In genomic region chr5:149406203-149406978, GRCh38 we compare ENCODE assay signal across 10 cellular contexts. TPM values are rescaled to one million over a fixed set of nuclear protein-coding genes. Genes with fewer than 3 reads are reported as not detected.
DNase-seq lines count a peak whose midpoint lies in the region; ATAC-seq and TF ChIP-seq lines count a peak whose summit lies in the region.
"Had no signal": no experiment of that assay in that cellular context is flagged by ENCODE, and none has a peak within 500 bp of the region (broad histone marks: within the 10 kb centered on the region; RNA-seq: fewer than 3 reads in every experiment).

No MANE protein-coding gene starts in this region.

- peak overlapping the region; percentile 48 for H2BK120ac ChIP-seq in mesendoderm (ENCODE audit: low read depth, low read length)

- POLR2A ChIA-PET in activated CD8-positive, alpha-beta T cell treated with anti-CD3 and anti-CD28 coated beads, Interleukin-2, amount 10 ng/mL, durations not matched to agents 7 days and 5 days (lab: Charles Lee) = interaction anchor here (0.6 kb wide), 2 partner anchors 149 to 152 kb away, joined by 3 read pairs; no protein-coding TSS in a partner anchor

- H3K23ac ChIP-seq in mesendoderm (ENCODE audit: low read length) = no peak overlapping the region

- H3K27me3 Mint-ChIP-seq in activated naive CD8-positive, alpha-beta T cell treated with anti-CD3 and anti-CD28 coated beads, Interleukin-2, amount 50 U/mL, for 24 hours = no peaks in the 10 kb centered on the region
- H3K27me3 Mint-ChIP-seq in activated T-helper 17 cell treated with anti-CD3 and anti-CD28 coated beads, Interleukin-2, amount 50 U/mL, for 72 hours = peaks cover 3% of the 10 kb centered on the region
- no peaks in the 10 kb centered on the region for H3K27me3 Mint-ChIP-seq in activated CD8-positive, alpha-beta T cell treated with anti-CD3 and anti-CD28 coated beads, Interleukin-2, amount 10 ng/mL, durations not matched to agents 7 days and 5 days (ENCODE audit: low read depth)

- H2AK5ac ChIP-seq in mesendoderm (ENCODE audit: low read length) = no peak overlapping the region

- H3K9ac ChIP-seq in mesendoderm (ENCODE audit: low read length) = no peak overlapping the region

- H3K4me1 ChIP-seq in esophagus (ENCODE audit: control insufficient read depth in 2 of 2, insufficient read depth in 2 of 2, low read length in 1 of 2) = no peaks in the 10 kb centered on the region
- peaks cover 20% of the 10 kb centered on the region for H3K4me1 ChIP-seq in mesendoderm (ENCODE audit: control insufficient read depth, low read depth, low read length)
- H3K4me1 ChIP-seq in tibial nerve = peaks cover 0 to 14% (median 0%) of the 10 kb centered on the region in 4 donors

- no peaks in the 10 kb centered on the region for H3K36me3 Mint-ChIP-seq in activated naive CD8-positive, alpha-beta T cell treated with anti-CD3 and anti-CD28 coated beads, Interleukin-2, amount 50 U/mL, for 24 hours (ENCODE audit: low read depth)
- H3K36me3 Mint-ChIP-seq in activated T-helper 17 cell treated with anti-CD3 and anti-CD28 coated beads, Interleukin-2, amount 50 U/mL, for 72 hours (ENCODE audit: low read depth) = no peaks in the 10 kb centered on the region
- H3K36me3 Mint-ChIP-seq in activated CD8-positive, alpha-beta T cell treated with anti-CD3 and anti-CD28 coated beads, Interleukin-2, amount 10 ng/mL, durations not matched to agents 7 days and 5 days (ENCODE audit: low read depth) = no peaks in the 10 kb centered on the region

- peak overlapping the region; percentile 82 to 89 for H3K27ac ChIP-seq in esophagus (ENCODE audit: low read depth in 2 of 2, low read length in 1 of 2)
- no peak overlapping the region for H3K27ac ChIP-seq in mesendoderm (ENCODE audit: low read depth, low read length)
- H3K27ac ChIP-seq in tibial nerve = peak overlapping the region; percentile 73 to 90 (median 84)

- no peak overlapping the region for H4K8ac ChIP-seq in mesendoderm (ENCODE audit: low read depth, low read length)

- no peaks in the 10 kb centered on the region for H3K79me1 ChIP-seq in mesendoderm (ENCODE audit: low read length)

- H3K79me2 ChIP-seq in mesendoderm (ENCODE audit: control insufficient read depth, insufficient read depth, low read length) = no peaks in the 10 kb centered on the region

- TF ChIP-seq CTCF in tibial nerve (IDR thresholded peaks at IDR 0.05) = no peak

- 59 to 64% methylated on average over 9 of the region's 9 CpGs for WGBS in esophagus, 2 donors
- no CpG with 5 or more reads among the region's 9 CpGs for WGBS in mesendoderm (ENCODE audit: extremely low coverage, insufficient coverage, low lambda C conversion rate)
- WGBS in tibial nerve, 2 donors = 47 to 49% methylated on average over 8 to 9 of the region's 9 CpGs

- no peak overlapping the region for H3K27ac Mint-ChIP-seq in activated naive CD8-positive, alpha-beta T cell treated with anti-CD3 and anti-CD28 coated beads, Interleukin-2, amount 50 U/mL, for 24 hours
- H3K27ac Mint-ChIP-seq in activated T-helper 17 cell treated with anti-CD3 and anti-CD28 coated beads, Interleukin-2, amount 50 U/mL, for 72 hours = no peak overlapping the region
- no peak overlapping the region for H3K27ac Mint-ChIP-seq in activated CD8-positive, alpha-beta T cell treated with anti-CD3 and anti-CD28 coated beads, Interleukin-2, amount 10 ng/mL, durations not matched to agents 7 days and 5 days

- no peak overlapping the region for H2BK15ac ChIP-seq in mesendoderm (replicated peaks; ENCODE audit: low read depth)

- no peaks in the 10 kb centered on the region for H3K4me1 Mint-ChIP-seq in activated naive CD8-positive, alpha-beta T cell treated with anti-CD3 and anti-CD28 coated beads, Interleukin-2, amount 50 U/mL, for 24 hours
- H3K4me1 Mint-ChIP-seq in activated T-helper 17 cell treated with anti-CD3 and anti-CD28 coated beads, Interleukin-2, amount 50 U/mL, for 72 hours = no peaks in the 10 kb centered on the region
- no peaks in the 10 kb centered on the region for H3K4me1 Mint-ChIP-seq in activated CD8-positive, alpha-beta T cell treated with anti-CD3 and anti-CD28 coated beads, Interleukin-2, amount 10 ng/mL, durations not matched to agents 7 days and 5 days (ENCODE audit: low read depth)

- no peak overlapping the region for H3K4ac ChIP-seq in mesendoderm (ENCODE audit: low read depth, low read length)

- peak; percentile 26 for DNase-seq in M059J (ENCODE audit: low read depth)
- no peak for DNase-seq in mesendoderm
- DNase-seq in tibial nerve (ENCODE audit: low spot score in 2 of 2) = peak; percentile 59 to 66
- DNase-seq in activated naive CD8-positive, alpha-beta T cell treated with anti-CD3 and anti-CD28 coated beads, Interleukin-2, amount 50 U/mL, for 24 hours = no peak
- DNase-seq in activated CD8-positive, alpha-beta T cell treated with anti-CD3 and anti-CD28 coated beads, Interleukin-2, amount 10 ng/mL, durations not matched to agents 7 days and 5 days = no peak
- DNase-seq in CD1c-positive myeloid dendritic cell (ENCODE audit: extremely low spot score) = no peak
- DNase-seq: SHP77 treated with DMSO at 0.1 percent for 48 hours had no signal

- peak overlapping the region; percentile 54 for H3K56ac ChIP-seq in mesendoderm (ENCODE audit: low read length)

- H3K18ac ChIP-seq in mesendoderm (ENCODE audit: low read length) = no peak overlapping the region

- CTCF ChIA-PET in activated CD8-positive, alpha-beta T cell treated with anti-CD3 and anti-CD28 coated beads, Interleukin-2, amount 10 ng/mL, durations not matched to agents 7 days and 5 days (lab: Charles Lee) = interaction anchor here (1.9 kb wide), 1 partner anchor 28 kb away, joined by 5 read pairs; no protein-coding TSS in a partner anchor

- H3K36me3 ChIP-seq in esophagus (ENCODE audit: control insufficient read depth in 2 of 2, insufficient read depth in 2 of 2, low read length in 1 of 2) (no peaks in the 10 kb centered on the region), mesendoderm (ENCODE audit: control insufficient read depth, insufficient read depth, low read length) (no peaks in the 10 kb centered on the region), tibial nerve (no peaks in the 10 kb centered on the region)

- H3K4me3 ChIP-seq in esophagus (ENCODE audit: low read depth in 1 of 2, low read length in 2 of 2) (peak overlapping the region; percentile 46 to 51), mesendoderm (ENCODE audit: low read length) (no peak overlapping the region), tibial nerve (peak overlapping the region; percentile 35 to 57 (median 48))

- H3K27me3 ChIP-seq in esophagus (ENCODE audit: control insufficient read depth in 1 of 2, insufficient read depth in 2 of 2, low read length in 2 of 2) = no peaks in the 10 kb centered on the region
- no peaks in the 10 kb centered on the region for H3K27me3 ChIP-seq in mesendoderm (ENCODE audit: insufficient read depth, low read length, poor library complexity)
- H3K27me3 ChIP-seq in tibial nerve = no peaks in the 10 kb centered on the region

- peak in 1 of 2 donors; percentile 68 for TF ChIP-seq EP300 in tibial nerve (IDR thresholded peaks at IDR 0.05)

- no peak overlapping the region for H3K4me3 Mint-ChIP-seq in activated naive CD8-positive, alpha-beta T cell treated with anti-CD3 and anti-CD28 coated beads, Interleukin-2, amount 50 U/mL, for 24 hours
- no peak overlapping the region for H3K4me3 Mint-ChIP-seq in activated T-helper 17 cell treated with anti-CD3 and anti-CD28 coated beads, Interleukin-2, amount 50 U/mL, for 72 hours
- H3K4me3 Mint-ChIP-seq in activated CD8-positive, alpha-beta T cell treated with anti-CD3 and anti-CD28 coated beads, Interleukin-2, amount 10 ng/mL, durations not matched to agents 7 days and 5 days = no peak overlapping the region

- H3K4me2 ChIP-seq in mesendoderm (ENCODE audit: low read length) = no peak overlapping the region

- peak; percentile 54 to 71 for TF ChIP-seq POLR2A in tibial nerve (IDR thresholded peaks at IDR 0.05)

- ATAC-seq in activated naive CD8-positive, alpha-beta T cell treated with anti-CD3 and anti-CD28 coated beads, Interleukin-2, amount 50 U/mL, for 24 hours = no peak
- no peak for ATAC-seq in activated T-helper 17 cell treated with anti-CD3 and anti-CD28 coated beads, Interleukin-2, amount 50 U/mL, for 72 hours (replicated peaks)
- no peak for ATAC-seq in activated CD8-positive, alpha-beta T cell treated with anti-CD3 and anti-CD28 coated beads, Interleukin-2, amount 10 ng/mL, durations not matched to agents 7 days and 5 days
- ATAC-seq: HCT116 had no signal

- peak overlapping the region; percentile 28 for H2BK5ac ChIP-seq in mesendoderm (ENCODE audit: low read length)

- H4K5ac ChIP-seq in mesendoderm (ENCODE audit: low read length) = no peak overlapping the region

- H3K9me3 Mint-ChIP-seq in activated naive CD8-positive, alpha-beta T cell treated with anti-CD3 and anti-CD28 coated beads, Interleukin-2, amount 50 U/mL, for 24 hours = no peaks in the 10 kb centered on the region
- H3K9me3 Mint-ChIP-seq in activated T-helper 17 cell treated with anti-CD3 and anti-CD28 coated beads, Interleukin-2, amount 50 U/mL, for 72 hours = no peaks in the 10 kb centered on the region
- H3K9me3 Mint-ChIP-seq in activated CD8-positive, alpha-beta T cell treated with anti-CD3 and anti-CD28 coated beads, Interleukin-2, amount 10 ng/mL, durations not matched to agents 7 days and 5 days (ENCODE audit: insufficient read depth) = no peaks in the 10 kb centered on the region

- no peaks in the 10 kb centered on the region for H3K9me3 ChIP-seq in esophagus (ENCODE audit: control insufficient read depth in 2 of 2, insufficient read depth in 1 of 2, low read depth in 1 of 2, low read length in 1 of 2)
- H3K9me3 ChIP-seq in tibial nerve = no peaks in the 10 kb centered on the region

RNA-seq across cellular contexts. Expression of gene IL17B, which starts 27.3 kb away (rescaled TPM):
- total RNA-seq in M059J (2014; rRNA removed; shearing (Covaris generic)) = not detected in 2 replicates
- polyA plus RNA-seq in esophagus = 1 to 10 TPM; 1.4 TPM
- polyA plus RNA-seq in mesendoderm (2013, experiment 1 of 2) = 0.10 TPM
- polyA plus RNA-seq in mesendoderm (2013, experiment 2 of 2) = not detected
- 100 to 1,000 TPM in 1 of 4 donors, 10 to 100 TPM in 3; 22.8 to 109 (median 80.7) TPM for total RNA-seq in tibial nerve
- total RNA-seq in activated T-helper 17 cell treated with anti-CD3 and anti-CD28 coated beads, Interleukin-2, amount 50 U/mL, for 72 hours = not detected
- not detected for total RNA-seq in activated CD8-positive, alpha-beta T cell treated with anti-CD3 and anti-CD28 coated beads, Interleukin-2, amount 10 ng/mL, durations not matched to agents 7 days and 5 days

RNA-seq across cellular contexts. Expression of gene PCYOX1L, which starts 48.5 kb away (rescaled TPM):
- total RNA-seq in M059J (2014; rRNA removed; shearing (Covaris generic)) = 8.2 and 12.0 TPM in 2 replicates
- polyA plus RNA-seq in esophagus = 1 to 10 TPM; 2.7 to 5.7 TPM
- polyA plus RNA-seq in mesendoderm (2013, experiment 1 of 2) = 1.6 TPM
- 1.5 TPM for polyA plus RNA-seq in mesendoderm (2013, experiment 2 of 2)
- total RNA-seq in tibial nerve = 1 to 10 TPM; 5.0 to 8.2 (median 6.7) TPM
- total RNA-seq in activated T-helper 17 cell treated with anti-CD3 and anti-CD28 coated beads, Interleukin-2, amount 50 U/mL, for 72 hours = 10 to 100 TPM; 11.9 to 19.7 TPM
- total RNA-seq in activated CD8-positive, alpha-beta T cell treated with anti-CD3 and anti-CD28 coated beads, Interleukin-2, amount 10 ng/mL, durations not matched to agents 7 days and 5 days = 10 to 100 TPM; 33.9 to 35.0 TPM

Comparison
In these comparisons a context has a peak if more than half of its experiments do, and no peak if none do; other contexts are left out.
1. DNase-seq: peak in M059J (single experiment) and tibial nerve (2 of 2); none in mesendoderm (single experiment), activated naive CD8-positive, alpha-beta T cell treated with anti-CD3 and anti-CD28 coated beads, Interleukin-2, amount 50 U/mL, for 24 hours (single experiment), activated CD8-positive, alpha-beta T cell treated with anti-CD3 and anti-CD28 coated beads, Interleukin-2, amount 10 ng/mL, durations not matched to agents 7 days and 5 days (single experiment) and CD1c-positive myeloid dendritic cell (single experiment).
2. RNA of gene IL17B, which starts 27.3 kb away (total RNA-seq): 22.8 to 109 TPM in tibial nerve; not detected in M059J, not detected in activated T-helper 17 cell treated with anti-CD3 and anti-CD28 coated beads, Interleukin-2, amount 50 U/mL, for 72 hours and not detected in activated CD8-positive, alpha-beta T cell treated with anti-CD3 and anti-CD28 coated beads, Interleukin-2, amount 10 ng/mL, durations not matched to agents 7 days and 5 days; every median in the first group is over 10 times any median in the second.